Comparison of ENCODE assay signal across 1 cellular context in the genomic region with DNA sequence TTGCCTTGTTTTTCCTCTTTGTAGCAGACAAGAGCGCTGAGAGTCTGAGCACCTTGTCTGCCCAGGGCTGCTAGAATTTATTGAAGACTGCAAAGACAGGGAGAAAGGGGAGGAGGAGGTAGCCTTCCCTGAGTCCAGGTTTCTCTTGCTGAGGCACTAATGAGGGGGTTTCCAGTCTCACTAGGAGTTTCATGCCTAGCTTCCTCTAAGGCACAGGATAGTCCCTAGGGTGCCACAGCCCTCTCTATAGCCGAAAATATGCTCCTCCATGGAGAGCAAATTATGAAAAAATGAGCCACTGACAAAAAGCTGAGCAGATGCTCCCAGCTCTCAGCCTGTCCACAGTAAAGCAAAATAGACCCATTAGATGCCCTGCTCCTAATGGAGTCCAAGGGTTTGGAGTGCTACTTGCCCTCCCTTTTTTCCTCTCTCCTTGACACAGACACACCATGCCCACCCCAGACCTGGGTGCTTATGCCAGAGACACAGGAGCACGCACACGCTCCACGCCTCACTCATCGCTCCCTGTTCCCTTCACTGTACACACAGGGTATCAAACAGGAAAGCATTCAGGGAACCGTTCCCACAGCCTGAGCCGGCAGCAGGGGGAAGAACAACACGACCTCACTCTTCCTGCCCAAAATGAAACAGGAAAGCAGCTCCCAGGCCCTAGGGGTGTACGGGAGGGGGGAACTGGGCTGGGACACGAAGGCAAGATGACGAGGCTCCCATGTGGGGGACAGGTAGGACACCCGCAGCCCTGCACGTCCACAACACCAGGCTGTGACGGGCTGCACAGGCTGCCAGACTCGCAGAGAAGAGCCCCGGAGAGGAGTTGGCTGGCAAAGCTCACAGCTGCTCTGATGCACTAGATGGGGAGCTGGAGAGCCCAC.
TF ChIP-seq lines count a peak whose summit lies in the region.

No MANE protein-coding gene starts in this region.

TF ChIP-seq in HepG2, 621 proteins besides CTCF, POLR2A, EP300 and RAD21:
- TF ChIP-seq, protein P1, sequence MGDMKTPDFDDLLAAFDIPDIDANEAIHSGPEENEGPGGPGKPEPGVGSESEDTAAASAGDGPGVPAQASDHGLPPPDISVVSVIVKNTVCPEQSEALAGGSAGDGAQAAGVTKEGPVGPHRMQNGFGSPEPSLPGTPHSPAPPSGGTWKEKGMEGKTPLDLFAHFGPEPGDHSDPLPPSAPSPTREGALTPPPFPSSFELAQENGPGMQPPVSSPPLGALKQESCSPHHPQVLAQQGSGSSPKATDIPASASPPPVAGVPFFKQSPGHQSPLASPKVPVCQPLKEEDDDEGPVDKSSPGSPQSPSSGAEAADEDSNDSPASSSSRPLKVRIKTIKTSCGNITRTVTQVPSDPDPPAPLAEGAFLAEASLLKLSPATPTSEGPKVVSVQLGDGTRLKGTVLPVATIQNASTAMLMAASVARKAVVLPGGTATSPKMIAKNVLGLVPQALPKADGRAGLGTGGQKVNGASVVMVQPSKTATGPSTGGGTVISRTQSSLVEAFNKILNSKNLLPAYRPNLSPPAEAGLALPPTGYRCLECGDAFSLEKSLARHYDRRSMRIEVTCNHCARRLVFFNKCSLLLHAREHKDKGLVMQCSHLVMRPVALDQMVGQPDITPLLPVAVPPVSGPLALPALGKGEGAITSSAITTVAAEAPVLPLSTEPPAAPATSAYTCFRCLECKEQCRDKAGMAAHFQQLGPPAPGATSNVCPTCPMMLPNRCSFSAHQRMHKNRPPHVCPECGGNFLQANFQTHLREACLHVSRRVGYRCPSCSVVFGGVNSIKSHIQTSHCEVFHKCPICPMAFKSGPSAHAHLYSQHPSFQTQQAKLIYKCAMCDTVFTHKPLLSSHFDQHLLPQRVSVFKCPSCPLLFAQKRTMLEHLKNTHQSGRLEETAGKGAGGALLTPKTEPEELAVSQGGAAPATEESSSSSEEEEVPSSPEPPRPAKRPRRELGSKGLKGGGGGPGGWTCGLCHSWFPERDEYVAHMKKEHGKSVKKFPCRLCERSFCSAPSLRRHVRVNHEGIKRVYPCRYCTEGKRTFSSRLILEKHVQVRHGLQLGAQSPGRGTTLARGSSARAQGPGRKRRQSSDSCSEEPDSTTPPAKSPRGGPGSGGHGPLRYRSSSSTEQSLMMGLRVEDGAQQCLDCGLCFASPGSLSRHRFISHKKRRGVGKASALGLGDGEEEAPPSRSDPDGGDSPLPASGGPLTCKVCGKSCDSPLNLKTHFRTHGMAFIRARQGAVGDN (CRISPR knock-in tag; IDR thresholded peaks at IDR 0.05): peak; percentile 28; the same call in 1 of the 2 replicates
- TF ChIP-seq, protein P2, sequence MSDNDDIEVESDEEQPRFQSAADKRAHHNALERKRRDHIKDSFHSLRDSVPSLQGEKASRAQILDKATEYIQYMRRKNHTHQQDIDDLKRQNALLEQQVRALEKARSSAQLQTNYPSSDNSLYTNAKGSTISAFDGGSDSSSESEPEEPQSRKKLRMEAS (IDR thresholded peaks at IDR 0.05): peak; percentile 24; the same call in 1 of the 2 replicates
- TF ChIP-seq ZNF891 (CRISPR knock-in tag; IDR thresholded peaks at IDR 0.05) (0 out of 2 replicates have a peak, but pooled peaks have one; percentile 31), KLF12 (CRISPR knock-in tag; IDR thresholded peaks at IDR 0.05; ENCODE audit: borderline replicate concordance) (no peak)
